9 cellular contexts compared by ENCODE assay signal in genomic region chr15:20340331-20340811, GRCh38.
DNase-seq lines count a peak whose midpoint lies in the region; ATAC-seq and TF ChIP-seq lines count a peak whose summit lies in the region.
"Had no signal": no experiment of that assay in that cellular context is flagged by ENCODE, and none has a peak within 500 bp of the region (broad histone marks: within the 10 kb centered on the region; RNA-seq: fewer than 3 reads in every experiment).

No MANE protein-coding gene starts in this region.

- peak; percentile 47 for DNase-seq in GM12865 (ENCODE audit: low read depth)
- DNase-seq in activated B cell treated with CpG ODN at 0.5 μM for 24 hours, result peak; percentile 43
- DNase-seq in glutamatergic neuron, result peak; percentile 36
- peak; percentile 24 for DNase-seq in pons (ENCODE audit: low spot score)
- no peak for DNase-seq in stimulated activated CD4-positive, alpha-beta T cell treated with anti-CD3 and anti-CD28 coated beads, Interleukin-2, amount 100 ng/mL, for 48 hours
- DNase-seq: NCI-H2081 had no signal

- H3K27ac Mint-ChIP-seq in activated B cell treated with CpG ODN at 0.5 μM for 24 hours (no peak overlapping the region), glutamatergic neuron (ENCODE audit: unreplicated experiment) (no peak overlapping the region)

- H3K36me3 Mint-ChIP-seq in activated B cell treated with CpG ODN at 0.5 μM for 24 hours (ENCODE audit: low read depth) (no peaks in the 10 kb centered on the region), glutamatergic neuron (ENCODE audit: unreplicated experiment) (peaks cover 8% of the 10 kb centered on the region)

- H3K9me3 Mint-ChIP-seq in activated B cell treated with CpG ODN at 0.5 μM for 24 hours (peaks cover 8% of the 10 kb centered on the region), glutamatergic neuron (ENCODE audit: unreplicated experiment) (peaks cover 8% of the 10 kb centered on the region)

- H3K4me3 Mint-ChIP-seq in activated B cell treated with CpG ODN at 0.5 μM for 24 hours (no peak overlapping the region), glutamatergic neuron (ENCODE audit: unreplicated experiment) (no peak overlapping the region)

- ATAC-seq in activated B cell treated with CpG ODN at 0.5 μM for 24 hours (ENCODE audit: low read depth) (no peak), HG03175 (IDR thresholded peaks at IDR 0.05; ENCODE audit: unreplicated experiment) (no peak), HG03521 (IDR thresholded peaks at IDR 0.05; ENCODE audit: unreplicated experiment) (no peak), GM21381 (IDR thresholded peaks at IDR 0.05; ENCODE audit: unreplicated experiment) (no peak)

- H3K27me3 Mint-ChIP-seq in activated B cell treated with CpG ODN at 0.5 μM for 24 hours, result no peaks in the 10 kb centered on the region
- peaks cover 4% of the 10 kb centered on the region for H3K27me3 Mint-ChIP-seq in glutamatergic neuron (ENCODE audit: unreplicated experiment)

- no peaks in the 10 kb centered on the region for H3K4me1 Mint-ChIP-seq in activated B cell treated with CpG ODN at 0.5 μM for 24 hours
- H3K4me1 Mint-ChIP-seq in glutamatergic neuron (ENCODE audit: low read depth, unreplicated experiment), result no peaks in the 10 kb centered on the region

- CTCF ChIA-PET in activated B cell treated with CpG ODN at 0.5 μM for 24 hours (lab: Charles Lee), result no interaction called here

- H3K4me3 ChIP-seq in GM12865 (ENCODE audit: low read depth, low read length), result no peak overlapping the region

- POLR2A ChIA-PET in activated B cell treated with CpG ODN at 0.5 μM for 24 hours (lab: Charles Lee), result no interaction called here

- TF ChIP-seq CTCF in GM12865 (IDR thresholded peaks at IDR 0.05; ENCODE audit: insufficient read depth, low read depth, low read length, missing control alignments) (no peak), activated B cell treated with CpG ODN at 0.5 μM for 24 hours (IDR thresholded peaks at IDR 0.05) (no peak), glutamatergic neuron (IDR thresholded peaks at IDR 0.05; ENCODE audit: partially characterized antibody, unreplicated experiment) (no peak)

- intact Hi-C loops in activated B cell treated with CpG ODN at 0.5 μM for 24 hours (cut with micrococcal nuclease), result no loop called here

Comparison
In these comparisons a context has a peak if more than half of its experiments do, and no peak if none do; other contexts are left out.
1. DNase-seq: peak in GM12865 (single experiment), activated B cell treated with CpG ODN at 0.5 μM for 24 hours (single experiment), glutamatergic neuron (single experiment) and pons (single experiment); none in stimulated activated CD4-positive, alpha-beta T cell treated with anti-CD3 and anti-CD28 coated beads, Interleukin-2, amount 100 ng/mL, for 48 hours (0 of 2).